ENCODE assay signal across 9 cellular contexts in the genomic region with DNA sequence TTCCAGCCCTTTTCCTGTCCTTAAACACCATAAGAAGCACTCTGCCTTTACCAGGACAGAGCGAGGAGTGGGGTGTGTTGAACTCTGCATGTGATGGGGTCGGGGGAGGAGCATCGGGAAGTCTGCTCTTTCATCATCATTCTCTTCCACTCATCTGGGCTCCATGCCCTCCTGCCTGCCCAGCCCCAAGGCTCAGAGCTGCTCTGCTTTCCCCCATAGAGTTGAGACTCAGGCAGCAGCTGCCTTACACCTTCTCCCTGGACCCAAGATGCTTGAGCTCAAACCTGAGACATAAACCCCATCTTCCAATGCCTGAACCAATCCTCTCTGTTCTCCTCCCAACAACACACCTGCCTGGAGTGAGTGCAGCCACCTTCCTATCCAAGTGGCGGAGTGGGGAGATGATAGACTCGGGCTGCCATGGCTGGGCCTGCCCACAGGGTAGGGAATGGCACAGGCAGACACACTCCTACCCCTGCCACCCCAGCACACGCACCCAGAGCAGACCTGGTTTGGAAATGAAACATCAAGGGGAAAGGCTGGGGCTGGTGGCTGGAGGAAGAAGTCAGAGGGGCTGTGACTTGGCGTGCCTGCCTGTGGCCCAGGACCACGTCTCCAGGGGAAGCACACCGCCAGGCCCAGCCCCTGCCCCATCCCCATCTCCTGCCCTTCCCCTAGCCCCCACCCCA. TPM values are rescaled to one million over a fixed set of nuclear protein-coding genes. Genes with fewer than 3 reads are reported as not detected.
DNase-seq lines count a peak whose midpoint lies in the region; ATAC-seq and TF ChIP-seq lines count a peak whose summit lies in the region.
"Had no signal": no experiment of that assay in that cellular context is flagged by ENCODE, and none has a peak within 500 bp of the region (broad histone marks: within the 10 kb centered on the region; RNA-seq: fewer than 3 reads in every experiment).

No MANE protein-coding gene starts in this region.

- H3K79me2 ChIP-seq in OCI-LY1 (ENCODE audit: insufficient read depth, low read length) = no peaks in the 10 kb centered on the region

- no peaks in the 10 kb centered on the region for H3K36me3 Mint-ChIP-seq in nephron progenitor cell (ENCODE audit: low read depth)

- H3K4me2 ChIP-seq in OCI-LY1 (ENCODE audit: low read length) = peak overlapping the region; percentile 47

- H3K4me1 ChIP-seq in OCI-LY1 (ENCODE audit: insufficient read depth, low read length, severe bottlenecking) (peaks cover 44% of the 10 kb centered on the region), endocrine pancreas (ENCODE audit: control insufficient read depth, insufficient read depth, low read length) (no peaks in the 10 kb centered on the region), SJCRH30 (peaks cover 3% of the 10 kb centered on the region; the same call in 1 of the 2 replicates)

- H4K20me1 ChIP-seq in OCI-LY1 (ENCODE audit: insufficient read depth, low read length) = no peaks in the 10 kb centered on the region

- peaks cover 16% of the 10 kb centered on the region for H3K36me3 ChIP-seq in GM06990 (ENCODE audit: control insufficient read depth, insufficient read depth, low read length)
- no peaks in the 10 kb centered on the region for H3K36me3 ChIP-seq in OCI-LY1 (ENCODE audit: insufficient read depth, low read length)
- H3K36me3 ChIP-seq in endocrine pancreas (ENCODE audit: control insufficient read depth, insufficient read depth, low read length) = no peaks in the 10 kb centered on the region
- H3K36me3 ChIP-seq in SJCRH30 = no peaks in the 10 kb centered on the region

- peaks cover 27% of the 10 kb centered on the region for H3K27me3 Mint-ChIP-seq in nephron progenitor cell (ENCODE audit: low read depth, poor library complexity)

- H3K9me2 ChIP-seq in OCI-LY1 (ENCODE audit: low read depth, low read length) = no peaks in the 10 kb centered on the region

- H2AFZ ChIP-seq in OCI-LY1 (ENCODE audit: low read length) = no peak overlapping the region

- H3K9me3 Mint-ChIP-seq in nephron progenitor cell = no peaks in the 10 kb centered on the region

- peaks cover 33% of the 10 kb centered on the region for H3K4me1 Mint-ChIP-seq in nephron progenitor cell

- DNase-seq in GM06990 (ENCODE audit: extremely low read depth, insufficient read length) (no peak), nephron progenitor cell (no peak), DMS114 treated with DMSO at 0.1 percent for 48 hours (lab: John Stamatoyannopoulos, UW; ENCODE audit: unreplicated experiment) (no peak), SJCRH30 (no peak), NCI-H82 (lab: John Stamatoyannopoulos, UW) (no peak)

- H3K9ac ChIP-seq in OCI-LY1 (ENCODE audit: low read length) = peak overlapping the region; percentile 47; the same call in 1 of the 2 replicates
- peak overlapping the region; percentile 31 for H3K9ac ChIP-seq in endocrine pancreas (ENCODE audit: control insufficient read depth, insufficient read depth, low read length)

- H3K27me3 ChIP-seq in GM06990 (replicated peaks; ENCODE audit: control insufficient read depth, insufficient read depth, low read length) (no peaks in the 10 kb centered on the region), OCI-LY1 (ENCODE audit: insufficient read depth, low read length) (no peaks in the 10 kb centered on the region), endocrine pancreas (ENCODE audit: control insufficient read depth, insufficient read depth, low read length) (no peaks in the 10 kb centered on the region), SJCRH30 (no peaks in the 10 kb centered on the region)

- peak overlapping the region; percentile 52 for H3K4me3 ChIP-seq in GM06990 (replicated peaks; ENCODE audit: low read depth, low read length)
- H3K4me3 ChIP-seq in OCI-LY1 (ENCODE audit: low read depth, low read length, poor library complexity, severe bottlenecking) = peak overlapping the region; percentile 7
- H3K4me3 ChIP-seq in endocrine pancreas (ENCODE audit: control insufficient read depth, insufficient read depth, low read length) = no peak overlapping the region
- no peak overlapping the region for H3K4me3 ChIP-seq in SJCRH30

- H3K9me3 ChIP-seq in OCI-LY1 (ENCODE audit: low read length) = no peaks in the 10 kb centered on the region
- H3K9me3 ChIP-seq in endocrine pancreas (ENCODE audit: control insufficient read depth, low read length) = no peaks in the 10 kb centered on the region
- no peaks in the 10 kb centered on the region for H3K9me3 ChIP-seq in SJCRH30 (replicated peaks)

- no peak for ATAC-seq in GM19328 (IDR thresholded peaks at IDR 0.05; ENCODE audit: unreplicated experiment)

- H3F3A ChIP-seq in OCI-LY1 (ENCODE audit: insufficient read depth, low read length) = no peaks in the 10 kb centered on the region

- no peak overlapping the region for H3K4me3 Mint-ChIP-seq in nephron progenitor cell

- TF ChIP-seq CTCF in GM06990 (IDR thresholded peaks at IDR 0.05; ENCODE audit: insufficient read depth, low read length, poor library complexity, severe bottlenecking) (no peak), OCI-LY1 (IDR thresholded peaks at IDR 0.05; ENCODE audit: low read length) (no peak), nephron progenitor cell (IDR thresholded peaks at IDR 0.05) (no peak)

- H3K27ac ChIP-seq in OCI-LY1 (ENCODE audit: low read depth, low read length, poor library complexity, severe bottlenecking) (peak overlapping the region; percentile 82), SJCRH30 (no peak overlapping the region)

- H3K27ac Mint-ChIP-seq in nephron progenitor cell = peak overlapping the region; percentile 8

RNA-seq across cellular contexts. Expression of gene TFEB, which starts 28.4 kb away (rescaled TPM):
- total RNA-seq in SJCRH30 (2014; rRNA removed; shearing (Covaris generic)) = 0.57 and 0.63 TPM in 2 replicates

RNA-seq across cellular contexts. Expression of gene PGC, which starts 40.2 kb away (rescaled TPM):
- not detected in 2 replicates for total RNA-seq in SJCRH30 (2014; rRNA removed; shearing (Covaris generic))
- total RNA-seq: HT1080 had no signal

Comparison
In these comparisons a context has a peak if more than half of its experiments do, and no peak if none do; other contexts are left out.
1. H3K4me3 ChIP-seq: peak in GM06990 (single experiment) and OCI-LY1 (single experiment); none in endocrine pancreas (single experiment) and SJCRH30 (single experiment).